In the genomic region with DNA sequence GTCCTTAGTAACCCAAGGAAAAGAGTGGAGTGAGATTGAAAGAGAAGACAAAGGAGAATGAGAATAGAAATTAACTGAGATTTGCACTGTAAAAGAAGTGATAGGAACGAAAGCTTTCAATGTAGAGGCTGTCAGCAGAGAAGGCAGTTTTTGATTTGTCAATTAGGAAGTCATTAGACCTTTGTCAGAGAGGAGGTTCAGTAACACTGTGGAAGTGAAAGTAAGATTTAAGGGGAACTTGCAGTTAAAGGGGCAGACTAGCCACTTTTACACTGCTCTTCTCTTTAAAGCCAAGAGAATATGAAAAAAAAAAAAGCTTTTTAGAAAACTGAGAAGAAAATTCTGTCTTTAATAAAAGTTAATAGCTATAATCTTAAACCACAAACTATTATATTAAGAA, we compare ENCODE assay signal across 9 cellular contexts. TPM values are rescaled to one million over a fixed set of nuclear protein-coding genes. Genes with fewer than 3 reads are reported as not detected.
DNase-seq lines count a peak whose midpoint lies in the region; ATAC-seq and TF ChIP-seq lines count a peak whose summit lies in the region.
"Had no signal": no experiment of that assay in that cellular context is flagged by ENCODE, and none has a peak within 500 bp of the region (broad histone marks: within the 10 kb centered on the region; RNA-seq: fewer than 3 reads in every experiment).

No MANE protein-coding gene starts in this region.

- H3K27ac ChIP-seq in BLaER1 (peak overlapping the region; percentile 10; the same call in 1 of the 2 replicates), ovary (no peak overlapping the region), gastroesophageal sphincter (no peak overlapping the region)
- H3K27ac ChIP-seq: parathyroid adenoma had no signal

- intact Hi-C loops in ovary (cut with DNase I), result no loop called here

- TF ChIP-seq EP300 in ovary (IDR thresholded peaks at IDR 0.05), result no peak
- no peak for TF ChIP-seq EP300 in gastroesophageal sphincter (IDR thresholded peaks at IDR 0.05)

- 54 to 65% (median 62%) methylated on average over 1 of the region's 1 CpG for WGBS in ovary, 3 donors
- 43 to 44% methylated on average over 1 of the region's 1 CpG for WGBS in gastroesophageal sphincter (ENCODE audit: low coverage in 1 of 2), 2 donors

- H3K27ac Mint-ChIP-seq in effector memory CD8-positive, alpha-beta T cell, result no peak overlapping the region
- H3K27ac Mint-ChIP-seq in activated naive CD8-positive, alpha-beta T cell treated with anti-CD3 and anti-CD28 coated beads for 36 hours, result no peak overlapping the region

- TF ChIP-seq POLR2A in ovary (IDR thresholded peaks at IDR 0.05) (no peak), gastroesophageal sphincter (IDR thresholded peaks at IDR 0.05) (no peak)

- H3K36me3 ChIP-seq in BLaER1, result no peaks in the 10 kb centered on the region
- no peaks in the 10 kb centered on the region for H3K36me3 ChIP-seq in ovary
- H3K36me3 ChIP-seq in gastroesophageal sphincter, result no peaks in the 10 kb centered on the region

- no peaks in the 10 kb centered on the region for H4K20me1 ChIP-seq in BLaER1

- H3K4me2 ChIP-seq in BLaER1, result peak overlapping the region; percentile 54

- no peak overlapping the region for H3K9ac ChIP-seq in BLaER1
- H3K9ac ChIP-seq: parathyroid adenoma had no signal

- peaks cover 0 to 7% of the 10 kb centered on the region in 2 donors for H3K4me1 Mint-ChIP-seq in effector memory CD8-positive, alpha-beta T cell (ENCODE audit: low read depth in 2 of 2)
- H3K4me1 Mint-ChIP-seq in activated naive CD8-positive, alpha-beta T cell treated with anti-CD3 and anti-CD28 coated beads for 36 hours, result no peaks in the 10 kb centered on the region

- peaks cover 0 to 6% of the 10 kb centered on the region in 2 donors for H3K27me3 Mint-ChIP-seq in effector memory CD8-positive, alpha-beta T cell
- H3K27me3 Mint-ChIP-seq in activated naive CD8-positive, alpha-beta T cell treated with anti-CD3 and anti-CD28 coated beads for 36 hours, result peaks cover 6% of the 10 kb centered on the region

- ATAC-seq in GM19468 (IDR thresholded peaks at IDR 0.05; ENCODE audit: extremely low read depth, unreplicated experiment) (peak; percentile 96), HG03442 (IDR thresholded peaks at IDR 0.05; ENCODE audit: unreplicated experiment) (peak; percentile 92), gastroesophageal sphincter (no peak)
- peak; percentile 68 for ATAC-seq in effector memory CD8-positive, alpha-beta T cell (replicated peaks)

- H3K27me3 ChIP-seq in BLaER1 (no peaks in the 10 kb centered on the region), ovary (no peaks in the 10 kb centered on the region), gastroesophageal sphincter (no peaks in the 10 kb centered on the region)

- H3K4me1 ChIP-seq in BLaER1, result no peaks in the 10 kb centered on the region
- H3K4me1 ChIP-seq in ovary (ENCODE audit: insufficient read depth), result no peaks in the 10 kb centered on the region
- no peaks in the 10 kb centered on the region for H3K4me1 ChIP-seq in gastroesophageal sphincter
- H3K4me1 ChIP-seq: parathyroid adenoma had no signal

- TF ChIP-seq CTCF in ovary (IDR thresholded peaks at IDR 0.05), result no peak
- no peak for TF ChIP-seq CTCF in gastroesophageal sphincter (IDR thresholded peaks at IDR 0.05)

- no peak for DNase-seq in effector memory CD8-positive, alpha-beta T cell
- no peak for DNase-seq in activated naive CD8-positive, alpha-beta T cell treated with anti-CD3 and anti-CD28 coated beads for 36 hours
- no peak for DNase-seq in ovary
- DNase-seq in putamen (ENCODE audit: low spot score), result no peak

- no peaks in the 10 kb centered on the region for H3K9me3 Mint-ChIP-seq in effector memory CD8-positive, alpha-beta T cell
- no peaks in the 10 kb centered on the region for H3K9me3 Mint-ChIP-seq in activated naive CD8-positive, alpha-beta T cell treated with anti-CD3 and anti-CD28 coated beads for 36 hours

- H3K4me3 Mint-ChIP-seq in effector memory CD8-positive, alpha-beta T cell, result no peak overlapping the region
- no peak overlapping the region for H3K4me3 Mint-ChIP-seq in activated naive CD8-positive, alpha-beta T cell treated with anti-CD3 and anti-CD28 coated beads for 36 hours

- no peaks in the 10 kb centered on the region for H3K36me3 Mint-ChIP-seq in effector memory CD8-positive, alpha-beta T cell (ENCODE audit: insufficient read depth)
- no peaks in the 10 kb centered on the region for H3K36me3 Mint-ChIP-seq in activated naive CD8-positive, alpha-beta T cell treated with anti-CD3 and anti-CD28 coated beads for 36 hours

- H3K9me3 ChIP-seq in BLaER1 (no peaks in the 10 kb centered on the region), ovary (no peaks in the 10 kb centered on the region), gastroesophageal sphincter (no peaks in the 10 kb centered on the region)

- no peak overlapping the region; the same call in 1 of the 2 replicates for H3K4me3 ChIP-seq in BLaER1
- no peak overlapping the region for H3K4me3 ChIP-seq in ovary
- no peak overlapping the region for H3K4me3 ChIP-seq in gastroesophageal sphincter

RNA-seq across cellular contexts. Expression of gene KYNU, which starts 11.5 kb away (rescaled TPM):
- under 1 TPM in 1 of 2 experiments, not detected in 1; 0.20 TPM for total RNA-seq in activated naive CD8-positive, alpha-beta T cell treated with anti-CD3 and anti-CD28 coated beads for 36 hours
- total RNA-seq in ovary (1 to 10 TPM in 2 of 7 donors, under 1 TPM in 5; 0.46 to 3.2 (median 0.74) TPM), gastroesophageal sphincter (1 to 10 TPM in 3 of 4 donors, under 1 TPM in 1; 0.27 to 5.7 (median 3.6) TPM)
- 1 to 10 TPM in 1 of 2 donors, under 1 TPM in 1; 0.40 to 2.2 TPM for polyA plus RNA-seq in ovary
